In the genomic region with DNA sequence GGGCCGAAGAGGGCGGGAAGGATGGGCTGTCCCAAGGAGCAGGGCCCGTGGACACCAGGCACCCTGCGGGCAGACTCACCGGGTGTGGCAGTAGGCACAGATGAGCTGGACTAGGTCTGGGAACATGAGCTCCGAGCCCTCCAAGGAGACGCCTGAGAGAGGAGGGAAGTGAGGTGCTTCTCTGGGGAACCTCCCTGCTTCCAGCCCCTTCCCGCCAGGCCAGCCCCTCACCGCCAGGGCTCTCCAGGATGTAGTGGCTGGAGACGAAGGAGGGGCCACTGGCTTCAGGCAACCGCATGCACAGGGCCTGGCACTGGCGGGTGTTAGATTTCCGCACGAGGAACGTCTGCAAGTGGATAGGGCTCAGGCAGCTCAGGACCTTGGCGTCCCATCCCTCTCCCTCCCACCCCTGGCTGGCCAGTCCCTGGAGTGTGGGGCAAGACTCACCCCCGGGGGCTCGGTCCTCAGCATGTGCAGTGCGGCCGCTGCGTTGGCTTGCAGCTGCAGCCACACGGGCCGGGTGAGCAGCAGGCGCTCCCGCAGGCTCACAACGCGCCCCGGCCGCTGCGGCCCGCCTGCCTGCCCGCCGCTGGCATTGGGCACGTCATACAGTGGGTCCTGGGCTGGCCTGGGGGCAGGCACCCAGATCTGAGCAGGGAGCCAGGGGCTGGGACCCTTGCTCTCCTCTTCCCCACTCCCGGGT, we compare ENCODE assay signal across 8 cellular contexts. TPM values are rescaled to one million over a fixed set of nuclear protein-coding genes. Genes with fewer than 3 reads are reported as not detected.
DNase-seq lines count a peak whose midpoint lies in the region; ATAC-seq and TF ChIP-seq lines count a peak whose summit lies in the region.

No MANE protein-coding gene starts in this region.

- TF ChIP-seq POLR2A in prostate gland (IDR thresholded peaks at IDR 0.05): no peak

- peak; percentile 29 to 71 (median 35) for ATAC-seq in heart right ventricle

- H3K4me1 Mint-ChIP-seq in activated naive CD8-positive, alpha-beta T cell treated with anti-CD3 and anti-CD28 coated beads for 36 hours: peaks cover 27% of the 10 kb centered on the region

- H3K27me3 ChIP-seq in heart right ventricle (no peaks in the 10 kb centered on the region), prostate gland (replicated peaks; ENCODE audit: insufficient read depth) (no peaks in the 10 kb centered on the region)

- peaks cover 14 to 31% (median 24%) of the 10 kb centered on the region in 9 donors for H3K4me1 ChIP-seq in heart right ventricle
- H3K4me1 ChIP-seq in prostate gland (replicated peaks): peaks cover 9% of the 10 kb centered on the region

- no peaks in the 10 kb centered on the region for H3K9me3 ChIP-seq in heart right ventricle
- no peaks in the 10 kb centered on the region for H3K9me3 ChIP-seq in prostate gland

- H3K27ac ChIP-seq in heart right ventricle (peak overlapping the region in 9 of 10 donors; percentile 71 to 88 (median 82)), prostate gland (peak overlapping the region; percentile 61 to 75)

- H3K36me3 Mint-ChIP-seq in activated naive CD8-positive, alpha-beta T cell treated with anti-CD3 and anti-CD28 coated beads for 36 hours: peaks cover 2% of the 10 kb centered on the region

- intact Hi-C loops in heart right ventricle (cut with DNase I) (no loop called here), prostate gland (cut with DNase I) (no loop called here)

- WGBS in heart right ventricle, 2 donors: 8 to 12% methylated on average over 35 of the region's 35 CpGs
- 9% methylated on average over 35 of the region's 35 CpGs for WGBS in prostate gland

- peaks cover 0 to 68% (median 20%) of the 10 kb centered on the region in 9 donors for H3K36me3 ChIP-seq in heart right ventricle
- H3K36me3 ChIP-seq in prostate gland: peaks cover 10 to 12% of the 10 kb centered on the region in 2 donors

- peak overlapping the region; percentile 48 to 72 (median 66) for H3K4me3 ChIP-seq in heart right ventricle
- H3K4me3 ChIP-seq in prostate gland: peak overlapping the region; percentile 39 to 48

- no peaks in the 10 kb centered on the region for H3K9me3 Mint-ChIP-seq in activated naive CD8-positive, alpha-beta T cell treated with anti-CD3 and anti-CD28 coated beads for 36 hours

- peak overlapping the region; percentile 78 for H3K4me3 Mint-ChIP-seq in activated naive CD8-positive, alpha-beta T cell treated with anti-CD3 and anti-CD28 coated beads for 36 hours

- TF ChIP-seq CTCF in heart right ventricle (IDR thresholded peaks at IDR 0.05) (no peak), prostate gland (IDR thresholded peaks at IDR 0.05) (no peak)

- peak overlapping the region; percentile 83 for H3K27ac Mint-ChIP-seq in activated naive CD8-positive, alpha-beta T cell treated with anti-CD3 and anti-CD28 coated beads for 36 hours

- peak; percentile 39 for DNase-seq in A172 (ENCODE audit: low spot score)
- DNase-seq in HCEC 1CT: peak; percentile 55
- DNase-seq in activated naive CD8-positive, alpha-beta T cell treated with anti-CD3 and anti-CD28 coated beads for 36 hours: no peak
- no peak for DNase-seq in heart right ventricle
- no peak for DNase-seq in prostate gland (ENCODE audit: low spot score)
- no peak for DNase-seq in stimulated activated CD4-positive, alpha-beta T cell treated with anti-CD3 and anti-CD28 coated beads, Interleukin-4, amount 100 ng/mL, for 4 hours
- no peak for DNase-seq in NCI-H1417 treated with DMSO at 0.1 percent for 48 hours (lab: John Stamatoyannopoulos, UW)
- DNase-seq in DMS153 (lab: John Stamatoyannopoulos, UW): no peak

- H3K27me3 Mint-ChIP-seq in activated naive CD8-positive, alpha-beta T cell treated with anti-CD3 and anti-CD28 coated beads for 36 hours: no peaks in the 10 kb centered on the region

RNA-seq across cellular contexts. Expression of gene RIN1, which starts 0.6 kb away (rescaled TPM):
- total RNA-seq in A172 (2014; rRNA removed; shearing (Covaris generic)): 15.6 and 15.7 TPM in 2 replicates
- total RNA-seq in activated naive CD8-positive, alpha-beta T cell treated with anti-CD3 and anti-CD28 coated beads for 36 hours: 1 to 10 TPM; 1.5 to 1.6 TPM
- total RNA-seq in heart right ventricle (1 to 10 TPM in 8 of 10 donors, under 1 TPM in 2; 0.81 to 5.3 (median 1.6) TPM), prostate gland (10 to 100 TPM; 12.8 to 16.9 TPM)
- polyA plus RNA-seq in heart right ventricle: 10 to 100 TPM in 1 of 2 donors, 1 to 10 TPM in 1; 3.9 to 10.8 TPM

RNA-seq across cellular contexts. Expression of gene BRMS1, which starts 9.2 kb away (rescaled TPM):
- 95.8 and 104 TPM in 2 replicates for total RNA-seq in A172 (2014; rRNA removed; shearing (Covaris generic))
- 10 to 100 TPM; 47.5 to 48.8 TPM for total RNA-seq in activated naive CD8-positive, alpha-beta T cell treated with anti-CD3 and anti-CD28 coated beads for 36 hours
- total RNA-seq in heart right ventricle (10 to 100 TPM; 10.6 to 17.6 (median 12.9) TPM), prostate gland (10 to 100 TPM; 55.7 to 71.3 TPM)
- polyA plus RNA-seq in heart right ventricle: 10 to 100 TPM; 25.2 to 73.9 TPM

RNA-seq across cellular contexts. Expression of gene B4GAT1, which starts 11.7 kb away (rescaled TPM):
- 47.0 and 54.1 TPM in 2 replicates for total RNA-seq in A172 (2014; rRNA removed; shearing (Covaris generic))
- 10 to 100 TPM in 1 of 2 experiments, 1 to 10 TPM in 1; 9.5 to 10.0 TPM for total RNA-seq in activated naive CD8-positive, alpha-beta T cell treated with anti-CD3 and anti-CD28 coated beads for 36 hours
- 10 to 100 TPM; 36.5 to 69.6 (median 48.1) TPM for total RNA-seq in heart right ventricle
- 10 to 100 TPM; 22.3 to 45.4 TPM for polyA plus RNA-seq in heart right ventricle
- total RNA-seq in prostate gland: 10 to 100 TPM; 47.0 to 64.9 TPM

RNA-seq across cellular contexts. Expression of gene CD248, which starts 18.8 kb away (rescaled TPM):
- not detected in 2 replicates for total RNA-seq in A172 (2014; rRNA removed; shearing (Covaris generic))
- 10 to 100 TPM; 11.0 to 11.9 TPM for total RNA-seq in activated naive CD8-positive, alpha-beta T cell treated with anti-CD3 and anti-CD28 coated beads for 36 hours
- total RNA-seq in heart right ventricle (10 to 100 TPM in 5 of 10 donors, 1 to 10 TPM in 5; 5.3 to 44.4 (median 9.1) TPM), prostate gland (1 to 10 TPM; 1.9 to 7.3 TPM)
- 10 to 100 TPM in 1 of 2 donors, 1 to 10 TPM in 1; 8.6 to 35.9 TPM for polyA plus RNA-seq in heart right ventricle

RNA-seq across cellular contexts. Expression of gene SLC29A2, which starts 35.9 kb away (rescaled TPM):
- not detected in 2 replicates for total RNA-seq in A172 (2014; rRNA removed; shearing (Covaris generic))
- total RNA-seq in activated naive CD8-positive, alpha-beta T cell treated with anti-CD3 and anti-CD28 coated beads for 36 hours: 1 to 10 TPM; 8.1 to 9.0 TPM
- 10 to 100 TPM in 3 of 10 donors, 1 to 10 TPM in 7; 7.8 to 28.0 (median 9.5) TPM for total RNA-seq in heart right ventricle
- polyA plus RNA-seq in heart right ventricle: 10 to 100 TPM; 25.9 to 50.6 TPM
- total RNA-seq in prostate gland: 10 to 100 TPM; 10.1 to 12.5 TPM

Comparison
In these comparisons a context has a peak if more than half of its experiments do, and no peak if none do; other contexts are left out.
1. DNase-seq: peak in A172 (single experiment) and HCEC 1CT (single experiment); none in activated naive CD8-positive, alpha-beta T cell treated with anti-CD3 and anti-CD28 coated beads for 36 hours (single experiment), heart right ventricle (0 of 2), prostate gland (single experiment), stimulated activated CD4-positive, alpha-beta T cell treated with anti-CD3 and anti-CD28 coated beads, Interleukin-4, amount 100 ng/mL, for 4 hours (0 of 2), NCI-H1417 treated with DMSO at 0.1 percent for 48 hours (single experiment) and DMS153 (single experiment).